ENCODE assay signal across 9 cellular contexts in genomic region chr3:128491071-128491899, GRCh38. TPM values are rescaled to one million over a fixed set of nuclear protein-coding genes. Genes with fewer than 3 reads are reported as not detected.
A peak's percentile ranks its signal among the peaks of the same experiment; 100 is the strongest.
DNase-seq lines count a peak whose midpoint lies in the region; ATAC-seq and TF ChIP-seq lines count a peak whose summit lies in the region.
"Had no signal": no experiment of that assay in that cellular context is flagged by ENCODE, and none has a peak within 500 bp of the region (broad histone marks: within the 10 kb centered on the region; RNA-seq: fewer than 3 reads in every experiment).

No MANE protein-coding gene starts in this region.

- TF ChIP-seq CTCF in fibroblast of lung (conservative IDR thresholded peaks at IDR 0.05 in 1 of 2, IDR thresholded peaks at IDR 0.05 in 1 of 2; ENCODE audit: low read depth in 1 of 2, low read length in 2 of 2) (no peak), prostate gland (IDR thresholded peaks at IDR 0.05) (no peak)

- peaks cover 9% of the 10 kb centered on the region for H3K79me2 ChIP-seq in fibroblast of lung (ENCODE audit: control insufficient read depth, insufficient read depth, low read length)

- H3K36me3 ChIP-seq in NT2/D1 (ENCODE audit: insufficient read depth, insufficient read length, low read length): no peaks in the 10 kb centered on the region
- H3K36me3 ChIP-seq in fibroblast of lung (ENCODE audit: control insufficient read depth, insufficient read depth, low read length): no peaks in the 10 kb centered on the region
- no peaks in the 10 kb centered on the region for H3K36me3 ChIP-seq in prostate gland

- intact Hi-C loops in prostate gland (cut with DNase I): loop anchor here (2.0 kb wide), 1 partner anchor 312 kb away; no protein-coding TSS in a partner anchor

- ATAC-seq in HG02840 (IDR thresholded peaks at IDR 0.05; ENCODE audit: low FRiP score, unreplicated experiment): no peak

- DNase-seq in NCI-H345 treated with DMSO at 0.1 percent for 48 hours (lab: John Stamatoyannopoulos, UW; ENCODE audit: unreplicated experiment) (peak; percentile 21), NCI-H345 (lab: John Stamatoyannopoulos, UW) (no peak), NT2/D1 (ENCODE audit: low read depth, low spot score) (no peak), fibroblast of lung (ENCODE audit: low read depth in 2 of 2) (peak in 1 of 2 donors; percentile 48), prostate gland (ENCODE audit: low spot score) (no peak), NCI-H774 (lab: John Stamatoyannopoulos, UW) (no peak), UCSD-AML1 (lab: John Stamatoyannopoulos, UW; ENCODE audit: unreplicated experiment) (no peak)

- H3K27ac ChIP-seq in fibroblast of lung (ENCODE audit: insufficient read depth, low read length) (no peak overlapping the region), prostate gland (peak overlapping the region; percentile 99)

- H3K4me2 ChIP-seq in fibroblast of lung (ENCODE audit: extremely low read depth, insufficient read depth, low read length): peak overlapping the region; percentile 82

- no peaks in the 10 kb centered on the region for H4K20me1 ChIP-seq in fibroblast of lung (ENCODE audit: control insufficient read depth, extremely low read depth, insufficient read depth, low read length)

- H3K9ac ChIP-seq in NT2/D1 (ENCODE audit: insufficient read length, low read depth) (peak overlapping the region; percentile 59), fibroblast of lung (ENCODE audit: insufficient read depth, low read length) (no peak overlapping the region)

- peaks cover 40% of the 10 kb centered on the region for H3K4me1 ChIP-seq in NT2/D1 (ENCODE audit: insufficient read depth, insufficient read length)
- H3K4me1 ChIP-seq in fibroblast of lung (ENCODE audit: control insufficient read depth, extremely low read depth, insufficient read depth, low read length): peaks cover 2% of the 10 kb centered on the region
- H3K4me1 ChIP-seq in prostate gland (replicated peaks): no peaks in the 10 kb centered on the region

- H2AFZ ChIP-seq in fibroblast of lung (ENCODE audit: low read length): no peak overlapping the region

- H3K9me3 ChIP-seq in NT2/D1 (ENCODE audit: insufficient read depth, low read length): no peaks in the 10 kb centered on the region
- H3K9me3 ChIP-seq in fibroblast of lung (ENCODE audit: control insufficient read depth, insufficient read depth, low read depth, low read length): no peaks in the 10 kb centered on the region
- no peaks in the 10 kb centered on the region for H3K9me3 ChIP-seq in prostate gland

- H3K27me3 ChIP-seq in NT2/D1 (ENCODE audit: insufficient read depth, insufficient read length) (peaks cover 96% of the 10 kb centered on the region), fibroblast of lung (ENCODE audit: control insufficient read depth, insufficient read depth, low read length) (peaks cover 64% of the 10 kb centered on the region), prostate gland (replicated peaks; ENCODE audit: insufficient read depth) (no peaks in the 10 kb centered on the region)

- 4% methylated on average over 34 of the region's 34 CpGs for WGBS in prostate gland

- H3K4me3 ChIP-seq in NT2/D1 (ENCODE audit: insufficient read length, low read depth) (peak overlapping the region; percentile 78), fibroblast of lung (replicated peaks in 1 of 4; ENCODE audit: control extremely low read depth in 1 of 4, insufficient read depth in 1 of 4, low read depth in 3 of 4, low read length in 4 of 4) (peak overlapping the region in 1 of 4 experiments; percentile 76), prostate gland (peak overlapping the region; percentile 85 to 93)

- no peak for TF ChIP-seq POLR2A in prostate gland (IDR thresholded peaks at IDR 0.05)

RNA-seq across cellular contexts. Expression of gene GATA2, which starts 1.7 kb away (rescaled TPM):
- total RNA-seq in fibroblast of lung (0.51 and 0.83 TPM in 2 replicates), prostate gland (100 to 1,000 TPM; 181 to 275 TPM)
- polyA plus RNA-seq in fibroblast of lung: 3.2 and 4.0 TPM in 2 replicates
- 6.2 and 9.3 TPM in 2 replicates for polyA plus RNA-seq in fibroblast of lung (2012)
- polyA minus RNA-seq in fibroblast of lung (ENCODE audit: low replicate concordance): 4.3 and 4.9 TPM in 2 replicates
- total RNA-seq: myocyte had no signal

RNA-seq across cellular contexts. Expression of gene DNAJB8, which starts 24.6 kb away (rescaled TPM):
- not detected in 2 replicates for total RNA-seq in fibroblast of lung
- not detected in 2 replicates for polyA plus RNA-seq in fibroblast of lung
- not detected in 2 replicates for polyA plus RNA-seq in fibroblast of lung (2012)
- polyA minus RNA-seq in fibroblast of lung (ENCODE audit: low replicate concordance): not detected in 2 replicates
- 1 to 10 TPM in 1 of 2 donors, not detected in 1; 3.2 TPM for total RNA-seq in prostate gland
- total RNA-seq: myocyte had no signal

Comparison
In these comparisons a context has a peak if more than half of its experiments do, and no peak if none do; other contexts are left out.
1. RNA of gene GATA2, which starts 1.7 kb away (total RNA-seq): 181 to 275 TPM in prostate gland; 0.51 to 0.83 TPM in fibroblast of lung; every median in the first group is over 10 times any median in the second.